In genomic region chr12:6954754-6955461, GRCh38 we compare ENCODE assay signal across 13 cellular contexts. TPM values are rescaled to one million over a fixed set of nuclear protein-coding genes. Genes with fewer than 3 reads are reported as not detected.
DNase-seq lines count a peak whose midpoint lies in the region; ATAC-seq and TF ChIP-seq lines count a peak whose summit lies in the region.
"Had no signal": no experiment of that assay in that cellular context is flagged by ENCODE, and none has a peak within 500 bp of the region (broad histone marks: within the 10 kb centered on the region; RNA-seq: fewer than 3 reads in every experiment).

No MANE protein-coding gene starts in this region.

- no peak overlapping the region for H3K27ac ChIP-seq in RWPE2 (ENCODE audit: poor library complexity, severe bottlenecking)
- H3K27ac ChIP-seq in right cardiac atrium (ENCODE audit: low read length) = no peak overlapping the region
- peak overlapping the region in 4 of 5 donors; percentile 19 to 96 (median 64) for H3K27ac ChIP-seq in stomach
- H3K27ac ChIP-seq: VCaP had no signal

- H3K9me3 ChIP-seq in RWPE2 (ENCODE audit: severe bottlenecking) (no peaks in the 10 kb centered on the region), right cardiac atrium (ENCODE audit: control insufficient read depth, low read length) (no peaks in the 10 kb centered on the region), stomach (no peaks in the 10 kb centered on the region)

- peak overlapping the region; percentile 98 for H3K27ac Mint-ChIP-seq in activated CD4-positive, alpha-beta T cell treated with anti-CD3 and anti-CD28 coated beads, Interleukin-2, amount 10 ng/mL, durations not matched to agents 7 days and 5 days

- intact Hi-C loops in right cardiac atrium (cut with DNase I) (loop anchor here in 1 of 4 donors (10.0 kb wide), 1 partner anchor 150 kb away; the partner anchor contains the start of gene C1RL), stomach (cut with DNase I; ENCODE audit: low total_unique reads) (no loop called here)

- no peak for DNase-seq in activated CD4-positive, alpha-beta T cell treated with anti-CD3 and anti-CD28 coated beads, Interleukin-2, amount 10 ng/mL, durations not matched to agents 7 days and 5 days
- DNase-seq in activated CD4-positive, alpha-beta T cell treated with anti-CD3 and anti-CD28 coated beads for 1 hour = no peak
- DNase-seq in RWPE2 (ENCODE audit: low spot score) (peak; percentile 39), right cardiac atrium (peak; percentile 10 to 47 (median 47)), stomach (no peak), GM10248 (ENCODE audit: extremely low spot score) (no peak), medulla oblongata (ENCODE audit: extremely low spot score) (no peak)
- DNase-seq: HCEC 1CT, Kasumi-1 had no signal

- no peak overlapping the region for H3K4me3 ChIP-seq in RWPE2 (ENCODE audit: severe bottlenecking)
- no peak overlapping the region for H3K4me3 ChIP-seq in right cardiac atrium (ENCODE audit: low read length)
- peak overlapping the region in 1 of 4 donors; percentile 15 for H3K4me3 ChIP-seq in stomach

- H3K4me1 ChIP-seq in RWPE2 (ENCODE audit: insufficient read depth, poor library complexity, severe bottlenecking) (no peaks in the 10 kb centered on the region), right cardiac atrium (ENCODE audit: control insufficient read depth, insufficient read depth, low read length) (no peaks in the 10 kb centered on the region), stomach (peaks cover 4 to 79% (median 28%) of the 10 kb centered on the region in 4 donors)

- CTCF ChIA-PET in activated CD4-positive, alpha-beta T cell treated with anti-CD3 and anti-CD28 coated beads, Interleukin-2, amount 10 ng/mL, durations not matched to agents 7 days and 5 days (lab: Charles Lee) = interaction anchor here (0.7 to 13.3 kb wide), 4 partner anchors 10 to 83 kb away, joined by 3 to 388 read pairs (median 4); partner anchors contain the start of genes C12orf57, PTPN6 and RNU7-1
- CTCF ChIA-PET in GM10248 (lab: Yijun Ruan, JAX) = interaction anchor here (1.0 to 13.5 kb wide), 5 partner anchors 10 to 83 kb away, joined by 3 to 530 read pairs (median 5); partner anchors contain the start of genes C12orf57, PTPN6, RNU7-1 and SPSB2

- POLR2A ChIA-PET in activated CD4-positive, alpha-beta T cell treated with anti-CD3 and anti-CD28 coated beads, Interleukin-2, amount 10 ng/mL, durations not matched to agents 7 days and 5 days (lab: Charles Lee) = interaction anchor here (1.8 kb wide), 1 partner anchor 11 kb away, joined by 7 read pairs; the partner anchor contains the start of genes C12orf57 and RNU7-1
- POLR2A ChIA-PET in GM10248 (lab: Yijun Ruan, JAX) = interaction anchor here (0.6 to 1.0 kb wide), 3 partner anchors 34 to 88 kb away, joined by 3 read pairs; partner anchors contain the start of gene TPI1

- H3K4me3 Mint-ChIP-seq in activated CD4-positive, alpha-beta T cell treated with anti-CD3 and anti-CD28 coated beads, Interleukin-2, amount 10 ng/mL, durations not matched to agents 7 days and 5 days = peak overlapping the region; percentile 100

- no peaks in the 10 kb centered on the region for H3K27me3 Mint-ChIP-seq in activated CD4-positive, alpha-beta T cell treated with anti-CD3 and anti-CD28 coated beads, Interleukin-2, amount 10 ng/mL, durations not matched to agents 7 days and 5 days

- H3K9me3 Mint-ChIP-seq in activated CD4-positive, alpha-beta T cell treated with anti-CD3 and anti-CD28 coated beads, Interleukin-2, amount 10 ng/mL, durations not matched to agents 7 days and 5 days = no peaks in the 10 kb centered on the region

- TF ChIP-seq CTCF in RWPE2 (IDR thresholded peaks at IDR 0.05; ENCODE audit: poor library complexity, severe bottlenecking) (no peak), stomach (IDR thresholded peaks at IDR 0.05) (no peak), GM10248 (IDR thresholded peaks at IDR 0.05; ENCODE audit: control extremely low read depth, extremely low read depth, low read depth, missing control alignments) (no peak)

- ATAC-seq in RWPE2 (ENCODE audit: low read depth) (no peak), right cardiac atrium (no peak), GM18502 (IDR thresholded peaks at IDR 0.05; ENCODE audit: poor library complexity, unreplicated experiment) (no peak)

- H3K27me3 ChIP-seq in RWPE2 (ENCODE audit: insufficient read depth, poor library complexity, severe bottlenecking) (no peaks in the 10 kb centered on the region), right cardiac atrium (ENCODE audit: control insufficient read depth, insufficient read depth) (no peaks in the 10 kb centered on the region), stomach (no peaks in the 10 kb centered on the region)

- 89% methylated on average over 24 of the region's 24 CpGs for WGBS in right cardiac atrium
- 81 to 90% (median 89%) methylated on average over 21 to 24 of the region's 24 CpGs for WGBS in stomach, 5 donors

- H3K36me3 Mint-ChIP-seq in activated CD4-positive, alpha-beta T cell treated with anti-CD3 and anti-CD28 coated beads, Interleukin-2, amount 10 ng/mL, durations not matched to agents 7 days and 5 days (ENCODE audit: low read depth) = peaks cover 76% of the 10 kb centered on the region

- TF ChIP-seq EP300 in stomach (IDR thresholded peaks at IDR 0.05) = no peak

- no peak for TF ChIP-seq POLR2A in stomach (IDR thresholded peaks at IDR 0.05)

- H3K36me3 ChIP-seq in RWPE2 (ENCODE audit: low read depth) (no peaks in the 10 kb centered on the region), stomach (peaks cover 3 to 34% (median 28%) of the 10 kb centered on the region in 4 donors)

- H3K4me1 Mint-ChIP-seq in activated CD4-positive, alpha-beta T cell treated with anti-CD3 and anti-CD28 coated beads, Interleukin-2, amount 10 ng/mL, durations not matched to agents 7 days and 5 days = peaks cover 72% of the 10 kb centered on the region

RNA-seq across cellular contexts. Expression of gene PTPN6, which starts 3.8 kb away (rescaled TPM):
- total RNA-seq in activated CD4-positive, alpha-beta T cell treated with anti-CD3 and anti-CD28 coated beads, Interleukin-2, amount 10 ng/mL, durations not matched to agents 7 days and 5 days = 100 to 1,000 TPM; 346 to 354 TPM
- total RNA-seq in right cardiac atrium (10 to 100 TPM in 2 of 4 donors, 1 to 10 TPM in 2; 7.7 to 12.1 (median 9.3) TPM), stomach (10 to 100 TPM; 11.2 to 36.6 (median 28.0) TPM)
- polyA plus RNA-seq in right cardiac atrium (5.9 TPM), stomach (10 to 100 TPM; 40.6 to 51.2 (median 41.2) TPM)

RNA-seq across cellular contexts. Expression of gene C12orf57, which starts 11.1 kb away (rescaled TPM):
- total RNA-seq in activated CD4-positive, alpha-beta T cell treated with anti-CD3 and anti-CD28 coated beads, Interleukin-2, amount 10 ng/mL, durations not matched to agents 7 days and 5 days = 100 to 1,000 TPM; 156 to 181 TPM
- total RNA-seq in right cardiac atrium (100 to 1,000 TPM; 262 to 339 (median 272) TPM), stomach (100 to 1,000 TPM; 155 to 453 (median 306) TPM)
- polyA plus RNA-seq in right cardiac atrium (441 TPM), stomach (100 to 1,000 TPM; 418 to 621 (median 443) TPM)

RNA-seq across cellular contexts. Expression of gene RNU7-1, which starts 11.3 kb away (rescaled TPM):
- total RNA-seq in activated CD4-positive, alpha-beta T cell treated with anti-CD3 and anti-CD28 coated beads, Interleukin-2, amount 10 ng/mL, durations not matched to agents 7 days and 5 days = not detected
- total RNA-seq in right cardiac atrium (not detected), stomach (not detected)
- polyA plus RNA-seq in right cardiac atrium (not detected), stomach (not detected)
- total RNA-seq: mononuclear cell, RPMI7951 had no signal

RNA-seq across cellular contexts. Expression of gene PHB2, which starts 15.6 kb away (rescaled TPM):
- 100 to 1,000 TPM; 214 to 230 TPM for total RNA-seq in activated CD4-positive, alpha-beta T cell treated with anti-CD3 and anti-CD28 coated beads, Interleukin-2, amount 10 ng/mL, durations not matched to agents 7 days and 5 days
- 100 to 1,000 TPM; 137 to 159 (median 142) TPM for total RNA-seq in right cardiac atrium
- 127 TPM for polyA plus RNA-seq in right cardiac atrium
- total RNA-seq in stomach = 100 to 1,000 TPM in 4 of 5 donors, 10 to 100 TPM in 1; 49.2 to 441 (median 150) TPM
- polyA plus RNA-seq in stomach = 100 to 1,000 TPM; 150 to 179 (median 154) TPM

RNA-seq across cellular contexts. Expression of gene EMG1, which starts 15.8 kb away (rescaled TPM):
- total RNA-seq in activated CD4-positive, alpha-beta T cell treated with anti-CD3 and anti-CD28 coated beads, Interleukin-2, amount 10 ng/mL, durations not matched to agents 7 days and 5 days = 10 to 100 TPM; 41.8 to 53.3 TPM
- total RNA-seq in right cardiac atrium (10 to 100 TPM; 33.7 to 40.2 (median 38.1) TPM), stomach (10 to 100 TPM in 3 of 5 donors, 1 to 10 TPM in 2; 1.2 to 86.6 (median 25.2) TPM)
- polyA plus RNA-seq in right cardiac atrium (26.0 TPM), stomach (10 to 100 TPM; 19.3 to 22.7 (median 21.7) TPM)

Comparison
In these comparisons a context has a peak if more than half of its experiments do, and no peak if none do; other contexts are left out.
1. DNase-seq: peak in RWPE2 (single experiment) and right cardiac atrium (3 of 3); none in activated CD4-positive, alpha-beta T cell treated with anti-CD3 and anti-CD28 coated beads, Interleukin-2, amount 10 ng/mL, durations not matched to agents 7 days and 5 days (single experiment), activated CD4-positive, alpha-beta T cell treated with anti-CD3 and anti-CD28 coated beads for 1 hour (single experiment), stomach (single experiment), GM10248 (single experiment) and medulla oblongata (single experiment).
2. H3K27ac ChIP-seq: peak in stomach (4 of 5); none in RWPE2 (single experiment) and right cardiac atrium (single experiment).
3. RNA of gene PTPN6, which starts 3.8 kb away (total RNA-seq): 346 to 354 TPM in activated CD4-positive, alpha-beta T cell treated with anti-CD3 and anti-CD28 coated beads, Interleukin-2, amount 10 ng/mL, durations not matched to agents 7 days and 5 days; 11.2 to 36.6 TPM in stomach and 7.7 to 12.1 TPM in right cardiac atrium; every median in the first group is over 4 times any median in the second.